Comparison of ENCODE assay signal across 19 cellular contexts in genomic region chr5:171537463-171537862, GRCh38.
DNase-seq lines count a peak whose midpoint lies in the region; ATAC-seq and TF ChIP-seq lines count a peak whose summit lies in the region.
"Had no signal": no experiment of that assay in that cellular context is flagged by ENCODE, and none has a peak within 500 bp of the region (broad histone marks: within the 10 kb centered on the region; RNA-seq: fewer than 3 reads in every experiment).

No MANE protein-coding gene starts in this region.

- ATAC-seq in HG03378 (IDR thresholded peaks at IDR 0.05; ENCODE audit: unreplicated experiment): no peak
- ATAC-seq: activated CD8-positive, alpha-beta T cell treated with anti-CD3 and anti-CD28 coated beads, Interleukin-2, amount 10 ng/mL, durations not matched to agents 7 days and 5 days; CD8-positive, alpha-beta T cell; gastroesophageal sphincter; GM23338; left lung had no signal

- peak; percentile 44 for DNase-seq in AG20443 (ENCODE audit: low spot score)
- DNase-seq in HT1080 (ENCODE audit: low read depth): peak; percentile 46
- peak; percentile 12 for DNase-seq in astrocyte of the spinal cord (ENCODE audit: low read depth, low spot score)
- DNase-seq in left kidney (ENCODE audit: low read depth, low spot score): peak; percentile 32
- no peak for DNase-seq in stimulated activated naive CD4-positive, alpha-beta T cell treated with Interleukin-2 at 50 U/mL for 16 hours (lab: John Stamatoyannopoulos, UW)
- DNase-seq in NCI-H526 (lab: John Stamatoyannopoulos, UW): no peak
- no peak for DNase-seq in NCI-H2196 (lab: John Stamatoyannopoulos, UW; ENCODE audit: unreplicated experiment)
- DNase-seq: activated CD4-positive, CD25-positive, alpha-beta regulatory T cell; activated CD8-positive, alpha-beta T cell treated with anti-CD3 and anti-CD28 coated beads, Interleukin-2, amount 10 ng/mL, durations not matched to agents 7 days and 5 days; CD8-positive, alpha-beta T cell; cortex of kidney; left lung; NCI-H1436 treated with DMSO at 0.1 percent for 48 hours; NCI-H774; spleen had no signal

- no peak overlapping the region for H3K4me3 ChIP-seq in astrocyte of the spinal cord (ENCODE audit: low read depth, low read length)
- H3K4me3 ChIP-seq: gastroesophageal sphincter, GM23338, left lung, spleen, suprapubic skin had no signal

- in situ Hi-C loops in astrocyte of the spinal cord (cut with HindIII; ENCODE audit: low sequenced_read_pairs): no loop called here

- TF ChIP-seq CTCF in astrocyte of the spinal cord (IDR thresholded peaks at IDR 0.05; ENCODE audit: low read depth, low read length): no peak

Comparison
In these comparisons a context has a peak if more than half of its experiments do, and no peak if none do; other contexts are left out.
1. DNase-seq: peak in AG20443 (single experiment), HT1080 (single experiment), astrocyte of the spinal cord (single experiment) and left kidney (single experiment); none in stimulated activated naive CD4-positive, alpha-beta T cell treated with Interleukin-2 at 50 U/mL for 16 hours (single experiment), NCI-H526 (0 of 2) and NCI-H2196 (single experiment).